ENCODE assay signal across 20 cellular contexts in the genomic region with DNA sequence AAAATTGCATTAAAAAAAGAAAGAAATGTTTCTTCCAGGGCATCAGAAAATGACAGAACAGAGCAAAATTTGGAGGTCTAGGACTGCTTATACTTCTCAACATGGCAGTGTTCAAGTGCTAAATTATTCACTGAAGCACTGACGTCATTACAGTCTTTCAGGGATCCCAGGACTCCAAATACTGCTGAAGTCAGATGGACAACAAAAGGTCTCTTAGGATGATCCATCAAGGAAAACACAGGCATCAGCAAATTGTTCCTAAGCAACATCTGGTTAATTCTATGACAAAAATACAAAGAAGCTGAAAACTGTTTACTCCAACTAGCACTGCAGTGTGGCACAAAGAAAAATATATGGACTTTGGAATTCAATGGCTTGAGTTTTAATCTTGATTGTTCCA. TPM values are rescaled to one million over a fixed set of nuclear protein-coding genes. Genes with fewer than 3 reads are reported as not detected.
DNase-seq lines count a peak whose midpoint lies in the region; ATAC-seq, FAIRE-seq and TF ChIP-seq lines count a peak whose summit lies in the region.
"Had no signal": no experiment of that assay in that cellular context is flagged by ENCODE, and none has a peak within 500 bp of the region (broad histone marks: within the 10 kb centered on the region; RNA-seq: fewer than 3 reads in every experiment).

No MANE protein-coding gene starts in this region.

- no peak for ATAC-seq in K562
- no peak for ATAC-seq in psoas muscle
- no peak for ATAC-seq in SK-N-SH treated with all-trans-retinoic acid at 6 μM for 48 hours
- ATAC-seq in activated T-helper 17 cell treated with anti-CD3 and anti-CD28 coated beads, Interleukin-2, amount 50 U/mL, for 72 hours (replicated peaks): no peak

- TF ChIP-seq POLR2A in K562 (conservative IDR thresholded peaks at IDR 0.05) (no peak), tibial nerve (IDR thresholded peaks at IDR 0.05) (no peak)

- in situ Hi-C loops in K562 (cut with MboI): loop anchor here (5.0 kb wide), 1 partner anchor 138 kb away; no protein-coding TSS in a partner anchor

- no peak for TF ChIP-seq RAD21 in K562 (CRISPR knock-in tag; conservative IDR thresholded peaks at IDR 0.05 in 1 of 2, IDR thresholded peaks at IDR 0.05 in 1 of 2)

- H3K27me3 Mint-ChIP-seq in activated T-helper 17 cell treated with anti-CD3 and anti-CD28 coated beads, Interleukin-2, amount 50 U/mL, for 72 hours: peaks cover 21% of the 10 kb centered on the region
- peaks cover 14% of the 10 kb centered on the region for H3K27me3 Mint-ChIP-seq in activated CD4-positive, alpha-beta memory T cell treated with anti-CD3 and anti-CD28 coated beads, Interleukin-2, amount 10 ng/mL, durations not matched to agents 7 days and 5 days

- no peaks in the 10 kb centered on the region for H3K9me1 ChIP-seq in K562 (ENCODE audit: control insufficient read depth, insufficient read depth, low read length)

- TF ChIP-seq EP300 in K562 (IDR thresholded peaks at IDR 0.05; ENCODE audit: low read length): no peak
- TF ChIP-seq EP300 in tibial nerve (IDR thresholded peaks at IDR 0.05): no peak

- no peak overlapping the region for H2AFZ ChIP-seq in K562 (ENCODE audit: low read depth, low read length)

- H3K36me3 ChIP-seq in K562 (ENCODE audit: control insufficient read depth, insufficient read depth, low read length) (no peaks in the 10 kb centered on the region), psoas muscle (ENCODE audit: insufficient read depth in 1 of 2, low read depth in 1 of 2) (no peaks in the 10 kb centered on the region), tibial nerve (no peaks in the 10 kb centered on the region)
- H3K36me3 ChIP-seq: BLaER1 had no signal

- no peak overlapping the region for H3K4me2 ChIP-seq in K562 (ENCODE audit: insufficient read depth, low read length)
- H3K4me2 ChIP-seq: BLaER1 had no signal

- TF ChIP-seq CTCF in K562 (IDR thresholded peaks at IDR 0.05 in 2 of 3, conservative IDR thresholded peaks at IDR 0.05 in 1 of 3; ENCODE audit: insufficient read depth in 2 of 3, low read depth in 1 of 3, low read length in 3 of 3): no peak
- TF ChIP-seq CTCF in psoas muscle (IDR thresholded peaks at IDR 0.05): no peak
- TF ChIP-seq CTCF in tibial nerve (IDR thresholded peaks at IDR 0.05): no peak

- H3K27ac Mint-ChIP-seq in activated T-helper 17 cell treated with anti-CD3 and anti-CD28 coated beads, Interleukin-2, amount 50 U/mL, for 72 hours: no peak overlapping the region
- no peak overlapping the region for H3K27ac Mint-ChIP-seq in activated CD4-positive, alpha-beta memory T cell treated with anti-CD3 and anti-CD28 coated beads, Interleukin-2, amount 10 ng/mL, durations not matched to agents 7 days and 5 days
- H3K27ac Mint-ChIP-seq: CD4-positive, alpha-beta memory T cell; HFFc6 had no signal

- H3K9ac ChIP-seq in K562 (ENCODE audit: insufficient read depth in 1 of 2, low read depth in 2 of 2, low read length in 2 of 2): no peak overlapping the region
- H3K9ac ChIP-seq: BLaER1 had no signal

- H3K4me3 ChIP-seq in K562: no peak overlapping the region
- no peak overlapping the region for H3K4me3 ChIP-seq in psoas muscle
- no peak overlapping the region for H3K4me3 ChIP-seq in tibial nerve
- H3K4me3 ChIP-seq: BLaER1 had no signal

- no peaks in the 10 kb centered on the region for H3K4me1 Mint-ChIP-seq in activated T-helper 17 cell treated with anti-CD3 and anti-CD28 coated beads, Interleukin-2, amount 50 U/mL, for 72 hours
- no peaks in the 10 kb centered on the region for H3K4me1 Mint-ChIP-seq in activated CD4-positive, alpha-beta memory T cell treated with anti-CD3 and anti-CD28 coated beads, Interleukin-2, amount 10 ng/mL, durations not matched to agents 7 days and 5 days
- H3K4me1 Mint-ChIP-seq: CD4-positive, alpha-beta memory T cell had no signal

- no peaks in the 10 kb centered on the region for H3K4me1 ChIP-seq in K562 (replicated peaks in 1 of 2; ENCODE audit: control insufficient read depth in 2 of 2, insufficient read depth in 2 of 2, low read length in 2 of 2)
- peaks cover 44% of the 10 kb centered on the region for H3K4me1 ChIP-seq in psoas muscle
- H3K4me1 ChIP-seq in tibial nerve: peaks cover 0 to 50% (median 36%) of the 10 kb centered on the region in 4 donors
- H3K4me1 ChIP-seq: BLaER1 had no signal

- no peak overlapping the region for H3K27ac ChIP-seq in K562 (ENCODE audit: extremely low read depth, low read depth, low read length)
- H3K27ac ChIP-seq in psoas muscle: peak overlapping the region; percentile 97
- peak overlapping the region in 3 of 4 donors; percentile 76 to 98 (median 90) for H3K27ac ChIP-seq in tibial nerve
- H3K27ac ChIP-seq: 22Rv1, BLaER1 had no signal

- H4K20me1 ChIP-seq in K562 (replicated peaks; ENCODE audit: control insufficient read depth, insufficient read depth, low read length): no peaks in the 10 kb centered on the region
- H4K20me1 ChIP-seq: BLaER1 had no signal

- no peaks in the 10 kb centered on the region for H3K36me3 Mint-ChIP-seq in activated T-helper 17 cell treated with anti-CD3 and anti-CD28 coated beads, Interleukin-2, amount 50 U/mL, for 72 hours (ENCODE audit: low read depth)
- H3K36me3 Mint-ChIP-seq in activated CD4-positive, alpha-beta memory T cell treated with anti-CD3 and anti-CD28 coated beads, Interleukin-2, amount 10 ng/mL, durations not matched to agents 7 days and 5 days (ENCODE audit: low read depth): no peaks in the 10 kb centered on the region
- H3K36me3 Mint-ChIP-seq: CD14-positive monocyte; CD4-positive, alpha-beta memory T cell had no signal

- WGBS in K562 (ENCODE audit: insufficient coverage, low coverage, missing lambda C conversion rate): 0% methylated on average over 1 of the region's 1 CpG
- WGBS in psoas muscle, 3 donors: 43 to 74% (median 45%) methylated on average over 1 of the region's 1 CpG
- WGBS in tibial nerve, 2 donors: 50 to 64% methylated on average over 1 of the region's 1 CpG

- POLR2A ChIA-PET in K562 (lab: Yijun Ruan, JAX): no interaction called here
- POLR2A ChIA-PET in activated CD4-positive, alpha-beta memory T cell treated with anti-CD3 and anti-CD28 coated beads, Interleukin-2, amount 10 ng/mL, durations not matched to agents 7 days and 5 days (lab: Charles Lee): no interaction called here

- H3K4me3 Mint-ChIP-seq in activated T-helper 17 cell treated with anti-CD3 and anti-CD28 coated beads, Interleukin-2, amount 50 U/mL, for 72 hours: no peak overlapping the region
- no peak overlapping the region for H3K4me3 Mint-ChIP-seq in activated CD4-positive, alpha-beta memory T cell treated with anti-CD3 and anti-CD28 coated beads, Interleukin-2, amount 10 ng/mL, durations not matched to agents 7 days and 5 days
- H3K4me3 Mint-ChIP-seq: CD4-positive, alpha-beta memory T cell; HFFc6 had no signal

- no peak for FAIRE-seq in K562 (lab: Jason Lieb, UNC)
- FAIRE-seq: HTR-8/SVneo had no signal

- BruUV-seq in K562 (replicated peaks; lab: Mats Ljungman, UMichigan): no TSS peak

- H3K27me3 ChIP-seq in K562 (ENCODE audit: control insufficient read depth in 2 of 2, insufficient read depth in 2 of 2, low read length in 2 of 2): no peaks in the 10 kb centered on the region; a peak in 1 of 5 replicates
- no peaks in the 10 kb centered on the region for H3K27me3 ChIP-seq in psoas muscle (ENCODE audit: insufficient read depth in 3 of 3, low read length in 2 of 3)
- no peaks in the 10 kb centered on the region for H3K27me3 ChIP-seq in tibial nerve
- H3K27me3 ChIP-seq: BLaER1 had no signal

- H3K9me3 ChIP-seq in K562 (replicated peaks; ENCODE audit: control insufficient read depth, insufficient read depth, low read depth, low read length) (no peaks in the 10 kb centered on the region), psoas muscle (no peaks in the 10 kb centered on the region), tibial nerve (no peaks in the 10 kb centered on the region)
- H3K9me3 ChIP-seq: BLaER1 had no signal

- intact Hi-C loops in K562 (cut with micrococcal nuclease): no loop called here
- intact Hi-C loops in psoas muscle (cut with DNase I): loop anchor here in 1 of 2 donors (2.0 kb wide), 1 partner anchor 55 kb away; no protein-coding TSS in a partner anchor

- CTCF ChIA-PET in K562 (lab: Yijun Ruan, JAX; ENCODE audit: low intra/inter-chr PET ratio): interaction anchor here (1.5 kb wide), 2 partner anchors 140 to 143 kb away, joined by 4 to 12 read pairs; no protein-coding TSS in a partner anchor
- CTCF ChIA-PET in activated CD4-positive, alpha-beta memory T cell treated with anti-CD3 and anti-CD28 coated beads, Interleukin-2, amount 10 ng/mL, durations not matched to agents 7 days and 5 days (lab: Charles Lee): interaction anchor here (1.0 kb wide), 1 partner anchor 18 kb away, joined by 3 read pairs; no protein-coding TSS in a partner anchor

- no peaks in the 10 kb centered on the region for H3K9me3 Mint-ChIP-seq in activated T-helper 17 cell treated with anti-CD3 and anti-CD28 coated beads, Interleukin-2, amount 50 U/mL, for 72 hours
- no peaks in the 10 kb centered on the region for H3K9me3 Mint-ChIP-seq in activated CD4-positive, alpha-beta memory T cell treated with anti-CD3 and anti-CD28 coated beads, Interleukin-2, amount 10 ng/mL, durations not matched to agents 7 days and 5 days
- H3K9me3 Mint-ChIP-seq: CD14-positive monocyte, HFFc6 had no signal

- H3K79me2 ChIP-seq in K562 (ENCODE audit: control insufficient read depth, insufficient read depth, low read length): no peaks in the 10 kb centered on the region

- DNase-seq in NCI-H2227 (lab: John Stamatoyannopoulos, UW; ENCODE audit: unreplicated experiment) (peak; percentile 19), NCI-H2227 treated with DMSO at 0.1 percent for 48 hours (lab: John Stamatoyannopoulos, UW) (no peak), K562 (ENCODE audit: extremely low read depth in 1 of 4, low spot score in 3 of 4) (no peak), psoas muscle (no peak), tibial nerve (ENCODE audit: low spot score in 2 of 2) (no peak)
- no peak for DNase-seq in activated CD4-positive, alpha-beta memory T cell treated with anti-CD3 and anti-CD28 coated beads, Interleukin-2, amount 10 ng/mL, durations not matched to agents 7 days and 5 days
- DNase-seq: CD4-positive, alpha-beta memory T cell; DMS153; DMS79; GF-D8; GOT3; H7; HFFc6 had no signal

RNA-seq across cellular contexts. Expression of a gene that starts 52.1 kb away (rescaled TPM):
- 0.69 TPM in 1 of 2 replicates, not detected in the other for total RNA-seq in K562 (2011; cell fraction: chromatin; rRNA removed; ENCODE audit: low replicate concordance)
- not detected in 2 replicates for total RNA-seq in K562 (2011; cell fraction: nucleolus; rRNA removed)
- 0.07 and 0.15 TPM in 2 replicates for total RNA-seq in K562 (2011; cell fraction: nucleoplasm; rRNA removed)
- total RNA-seq in K562 (2014; rRNA removed): 0.45 TPM in 1 of 2 replicates, not detected in the other
- 0.04 and 0.16 TPM in 2 replicates for total RNA-seq in K562 (2014; rRNA removed; fragmentation: Illumina TruSeq; extraction: Trizol)
- 0.07 and 0.15 TPM in 2 replicates for total RNA-seq in K562 (2015; rRNA removed; fragmentation: Illumina TruSeq; extraction: Trizol)
- 0.20 and 0.24 TPM in 2 replicates for total RNA-seq in K562 (2021)
- 0.03 and 0.11 TPM in 2 replicates for polyA plus RNA-seq in K562 (2011; rRNA removed)
- polyA plus RNA-seq in K562 (2011; cell fraction: cytosol; rRNA removed): 0.03 TPM in 1 of 2 replicates, not detected in the other
- 0.06 and 0.17 TPM in 2 replicates for polyA plus RNA-seq in K562 (2011; cell fraction: nucleus; rRNA removed)
- 0.05 and 0.26 TPM in 2 replicates for polyA plus RNA-seq in K562 (2012)
- polyA plus RNA-seq in K562 (2014; fragmentation: Illumina TruSeq; extraction: Trizol): 0.06 and 0.09 TPM in 2 replicates
- polyA plus RNA-seq in K562 (2014; fragmentation: Nextera tagmentation; extraction: Ambion mirVana): under 1 TPM in 1 of 2 experiments, not detected in 1; 0.03 TPM
- polyA plus RNA-seq in K562 (2014; rRNA removed): 0.04 and 0.08 TPM in 2 replicates
- polyA minus RNA-seq in K562 (2011; rRNA and poly(A)+ RNA removed): 0.14 and 0.21 TPM in 2 replicates
- 0.38 and 2.1 TPM in 2 replicates for polyA minus RNA-seq in K562 (2011; cell fraction: cytosol; rRNA and poly(A)+ RNA removed)
- polyA minus RNA-seq in K562 (2011; cell fraction: nucleus; rRNA and poly(A)+ RNA removed): 0.22 and 0.67 TPM in 2 replicates
- 1,000 to 10,000 TPM in 2 of 4 donors, 100 to 1,000 TPM in 2; 386 to 3,046 (median 1,769) TPM for total RNA-seq in psoas muscle
- polyA plus RNA-seq in psoas muscle: 1,000 to 10,000 TPM in 2 of 3 donors, 100 to 1,000 TPM in 1; 174 to 2,971 (median 2,751) TPM
- total RNA-seq in tibial nerve: 100 to 1,000 TPM; 490 to 939 (median 827) TPM
- total RNA-seq in activated T-helper 17 cell treated with anti-CD3 and anti-CD28 coated beads, Interleukin-2, amount 50 U/mL, for 72 hours: not detected
- not detected for total RNA-seq in activated CD4-positive, alpha-beta memory T cell treated with anti-CD3 and anti-CD28 coated beads, Interleukin-2, amount 10 ng/mL, durations not matched to agents 7 days and 5 days
- total RNA-seq: A673, HFFc6 had no signal
- polyA plus RNA-seq: CD4-positive, alpha-beta memory T cell had no signal

RNA-seq across cellular contexts. Expression of a gene that starts 58.4 kb away (rescaled TPM):
- total RNA-seq in K562 (2011; cell fraction: chromatin; rRNA removed; ENCODE audit: low replicate concordance): not detected in 2 replicates
- total RNA-seq in K562 (2011; cell fraction: nucleolus; rRNA removed): not detected in 2 replicates
- total RNA-seq in K562 (2011; cell fraction: nucleoplasm; rRNA removed): not detected in 2 replicates
- total RNA-seq in K562 (2014; rRNA removed) (not detected in 2 replicates), K562 (2014; rRNA removed; fragmentation: Illumina TruSeq; extraction: Trizol) (not detected in 2 replicates), K562 (2015; rRNA removed; fragmentation: Illumina TruSeq; extraction: Trizol) (0.07 and 0.08 TPM in 2 replicates), K562 (2021) (not detected in 2 replicates), psoas muscle (10 to 100 TPM in 3 of 4 donors, 1 to 10 TPM in 1; 7.7 to 18.8 (median 11.2) TPM), tibial nerve (not detected)
- polyA plus RNA-seq in K562 (2011; rRNA removed) (0.03 TPM in 1 of 2 replicates, not detected in the other), K562 (2014; fragmentation: Illumina TruSeq; extraction: Trizol) (not detected in 2 replicates), K562 (2014; fragmentation: Nextera tagmentation; extraction: Ambion mirVana) (not detected), K562 (2014; rRNA removed) (not detected in 2 replicates), psoas muscle (10 to 100 TPM in 2 of 3 donors, under 1 TPM in 1; 0.23 to 24.0 (median 10.8) TPM)
- not detected in 2 replicates for polyA plus RNA-seq in K562 (2011; cell fraction: cytosol; rRNA removed)
- not detected in 2 replicates for polyA plus RNA-seq in K562 (2011; cell fraction: nucleus; rRNA removed)
- 0.07 TPM in 1 of 2 replicates, not detected in the other for polyA plus RNA-seq in K562 (2012)
- polyA minus RNA-seq in K562 (2011; rRNA and poly(A)+ RNA removed): not detected in 2 replicates
- polyA minus RNA-seq in K562 (2011; cell fraction: cytosol; rRNA and poly(A)+ RNA removed): not detected in 2 replicates
- polyA minus RNA-seq in K562 (2011; cell fraction: nucleus; rRNA and poly(A)+ RNA removed): not detected in 2 replicates
- not detected for total RNA-seq in activated T-helper 17 cell treated with anti-CD3 and anti-CD28 coated beads, Interleukin-2, amount 50 U/mL, for 72 hours
- not detected for total RNA-seq in activated CD4-positive, alpha-beta memory T cell treated with anti-CD3 and anti-CD28 coated beads, Interleukin-2, amount 10 ng/mL, durations not matched to agents 7 days and 5 days
- total RNA-seq: A673; CD4-positive, alpha-beta memory T cell; H7; HFFc6 had no signal
- polyA plus RNA-seq: CD14-positive monocyte; CD4-positive, alpha-beta memory T cell had no signal

Comparison
In these comparisons a context has a peak if more than half of its experiments do, and no peak if none do; other contexts are left out.
1. RNA of a gene that starts 52.1 kb away (total RNA-seq): 386 to 3,046 TPM in psoas muscle and 490 to 939 TPM in tibial nerve; 0.04 to 0.69 TPM in K562, not detected in activated T-helper 17 cell treated with anti-CD3 and anti-CD28 coated beads, Interleukin-2, amount 50 U/mL, for 72 hours and not detected in activated CD4-positive, alpha-beta memory T cell treated with anti-CD3 and anti-CD28 coated beads, Interleukin-2, amount 10 ng/mL, durations not matched to agents 7 days and 5 days; every median in the first group is over 100 times any median in the second.
2. RNA of a gene that starts 58.4 kb away (total RNA-seq): 7.7 to 18.8 TPM in psoas muscle; 0.07 to 0.08 TPM in K562, not detected in tibial nerve, not detected in activated T-helper 17 cell treated with anti-CD3 and anti-CD28 coated beads, Interleukin-2, amount 50 U/mL, for 72 hours and not detected in activated CD4-positive, alpha-beta memory T cell treated with anti-CD3 and anti-CD28 coated beads, Interleukin-2, amount 10 ng/mL, durations not matched to agents 7 days and 5 days; every median in the first group is over 4 times any median in the second.